16 cellular contexts compared by ENCODE assay signal in genomic region chr7:136958016-136958415, GRCh38.
"Had no signal": no experiment of that assay in that cellular context is flagged by ENCODE, and none has a peak within 500 bp of the region (broad histone marks: within the 10 kb centered on the region; RNA-seq: fewer than 3 reads in every experiment).

No MANE protein-coding gene starts in this region.

- H3K36me3 Mint-ChIP-seq: brain, T-cell, WTC11 had no signal

- H3K4me1 ChIP-seq: adrenal gland, foreskin keratinocyte had no signal

- H3K4me3 Mint-ChIP-seq: activated CD4-positive, alpha-beta T cell treated with anti-CD3 and anti-CD28 coated beads, Interleukin-2, amount 10 ng/mL, durations not matched to agents 24 days and 14 days; brain; nephron progenitor cell; T-cell; WTC11 had no signal

- H3K36me3 ChIP-seq: adrenal gland, ovary, stomach had no signal

- H3K4me3 ChIP-seq: adrenal gland, dorsolateral prefrontal cortex, left ventricle myocardium inferior, ovary, stomach had no signal

- DNase-seq: activated CD4-positive, alpha-beta T cell treated with anti-CD3 and anti-CD28 coated beads, Interleukin-2, amount 10 ng/mL, durations not matched to agents 24 days and 14 days; activated naive CD4-positive, alpha-beta T cell treated with anti-CD3 and anti-CD28 coated beads, Interleukin-2, amount 50 U/mL, for 16 hours; activated T-cell treated with anti-CD3 and anti-CD28 coated beads, Interleukin-2, amount 50 U/mL, for 1 hour; adrenal gland; dorsolateral prefrontal cortex; foreskin keratinocyte; left ventricle myocardium inferior; mesendoderm; nephron progenitor cell; ovary; stimulated activated CD4-positive, alpha-beta T cell treated with anti-CD3 and anti-CD28 coated beads, Interleukin-4, amount 100 ng/mL, for 4 hours; stomach; T-cell; T1000 had no signal

- H3K27ac ChIP-seq: adrenal gland, dorsolateral prefrontal cortex, foreskin keratinocyte, ovary, stomach had no signal

- H3K4me1 Mint-ChIP-seq: activated CD4-positive, alpha-beta T cell treated with anti-CD3 and anti-CD28 coated beads, Interleukin-2, amount 10 ng/mL, durations not matched to agents 24 days and 14 days; brain; nephron progenitor cell; T-cell; WTC11 had no signal

- H3K9me3 ChIP-seq: adrenal gland, left ventricle myocardium inferior, ovary, stomach had no signal

- H3K27me3 Mint-ChIP-seq: activated CD4-positive, alpha-beta T cell treated with anti-CD3 and anti-CD28 coated beads, Interleukin-2, amount 10 ng/mL, durations not matched to agents 24 days and 14 days; brain; T-cell had no signal

- H3K27ac Mint-ChIP-seq: activated CD4-positive, alpha-beta T cell treated with anti-CD3 and anti-CD28 coated beads, Interleukin-2, amount 10 ng/mL, durations not matched to agents 24 days and 14 days; brain; nephron progenitor cell; T-cell; WTC11 had no signal

- H3K9me3 Mint-ChIP-seq: nephron progenitor cell had no signal

- H3K27me3 ChIP-seq: adrenal gland, foreskin keratinocyte, ovary, stomach had no signal
